ENCODE assay signal across 9 cellular contexts in genomic region chr12:13099910-13100609, GRCh38. TPM values are rescaled to one million over a fixed set of nuclear protein-coding genes. Genes with fewer than 3 reads are reported as not detected.
DNase-seq lines count a peak whose midpoint lies in the region; ATAC-seq, FAIRE-seq and TF ChIP-seq lines count a peak whose summit lies in the region.
"Had no signal": no experiment of that assay in that cellular context is flagged by ENCODE, and none has a peak within 500 bp of the region (broad histone marks: within the 10 kb centered on the region; RNA-seq: fewer than 3 reads in every experiment).

No MANE protein-coding gene starts in this region.

- no peaks in the 10 kb centered on the region for H3K27me3 Mint-ChIP-seq in activated CD4-positive, alpha-beta T cell treated with anti-CD3 and anti-CD28 coated beads, Interleukin-2, amount 10 ng/mL, durations not matched to agents 7 days and 5 days
- H3K27me3 Mint-ChIP-seq in activated naive CD8-positive, alpha-beta T cell treated with anti-CD3 and anti-CD28 coated beads, Interleukin-2, amount 10 ng/mL, durations not matched to agents 7 days and 5 days = peaks cover under 1% of the 10 kb centered on the region

- TF ChIP-seq RAD21 in HepG2 (CRISPR knock-in tag; IDR thresholded peaks at IDR 0.05) = no peak

- POLR2A ChIA-PET in activated CD4-positive, alpha-beta T cell treated with anti-CD3 and anti-CD28 coated beads, Interleukin-2, amount 10 ng/mL, durations not matched to agents 7 days and 5 days (lab: Charles Lee) = no interaction called here
- POLR2A ChIA-PET in activated naive CD8-positive, alpha-beta T cell treated with anti-CD3 and anti-CD28 coated beads, Interleukin-2, amount 10 ng/mL, durations not matched to agents 7 days and 5 days (lab: Charles Lee) = interaction anchor here (0.8 to 1.8 kb wide), 3 partner anchors 80 to 112 kb away, joined by 4 to 6 read pairs (median 5); partner anchors contain the start of gene EMP1
- POLR2A ChIA-PET in HepG2 (lab: Yijun Ruan, JAX) = no interaction called here

- CTCF ChIA-PET in activated CD4-positive, alpha-beta T cell treated with anti-CD3 and anti-CD28 coated beads, Interleukin-2, amount 10 ng/mL, durations not matched to agents 7 days and 5 days (lab: Charles Lee) = interaction anchor here (0.7 to 2.5 kb wide), 9 partner anchors 13 to 227 kb away, joined by 3 to 10 read pairs (median 7); no protein-coding TSS in a partner anchor
- CTCF ChIA-PET in HepG2 (lab: Yijun Ruan, JAX; ENCODE audit: low intra/inter-chr PET ratio, low total read pairs) = interaction anchor here (1.7 kb wide), 1 partner anchor 112 kb away, joined by 5 read pairs; no protein-coding TSS in a partner anchor

- no peak for TF ChIP-seq POLR2A in HepG2 (IDR thresholded peaks at IDR 0.05; ENCODE audit: insufficient read depth in 1 of 2, low read depth in 2 of 2, low read length in 2 of 2)

- H3K36me3 Mint-ChIP-seq in activated CD4-positive, alpha-beta T cell treated with anti-CD3 and anti-CD28 coated beads, Interleukin-2, amount 10 ng/mL, durations not matched to agents 7 days and 5 days (ENCODE audit: low read depth) = no peaks in the 10 kb centered on the region
- no peaks in the 10 kb centered on the region for H3K36me3 Mint-ChIP-seq in activated naive CD8-positive, alpha-beta T cell treated with anti-CD3 and anti-CD28 coated beads, Interleukin-2, amount 10 ng/mL, durations not matched to agents 7 days and 5 days

- H3K4me3 ChIP-seq in HepG2 (replicated peaks in 1 of 3; ENCODE audit: insufficient read depth in 1 of 3, low read depth in 2 of 3, low read length in 3 of 3) = no peak overlapping the region; a peak in 1 of 6 replicates
- peak overlapping the region; percentile 60 to 63 for H3K4me3 ChIP-seq in tibial artery

- H3K9me3 Mint-ChIP-seq in activated CD4-positive, alpha-beta T cell treated with anti-CD3 and anti-CD28 coated beads, Interleukin-2, amount 10 ng/mL, durations not matched to agents 7 days and 5 days = no peaks in the 10 kb centered on the region
- no peaks in the 10 kb centered on the region for H3K9me3 Mint-ChIP-seq in activated naive CD8-positive, alpha-beta T cell treated with anti-CD3 and anti-CD28 coated beads, Interleukin-2, amount 10 ng/mL, durations not matched to agents 7 days and 5 days

- peaks cover 56% of the 10 kb centered on the region for H3K4me1 Mint-ChIP-seq in activated CD4-positive, alpha-beta T cell treated with anti-CD3 and anti-CD28 coated beads, Interleukin-2, amount 10 ng/mL, durations not matched to agents 7 days and 5 days
- peaks cover 28% of the 10 kb centered on the region for H3K4me1 Mint-ChIP-seq in activated naive CD8-positive, alpha-beta T cell treated with anti-CD3 and anti-CD28 coated beads, Interleukin-2, amount 10 ng/mL, durations not matched to agents 7 days and 5 days

- no peak for TF ChIP-seq EP300 in HepG2 (IDR thresholded peaks at IDR 0.05; ENCODE audit: low read depth in 2 of 2, low read length in 2 of 2)
- TF ChIP-seq EP300 in HepG2 (CRISPR knock-in tag; IDR thresholded peaks at IDR 0.05; ENCODE audit: borderline replicate concordance) = no peak

- H3K27me3 ChIP-seq in HepG2 (ENCODE audit: control insufficient read depth in 1 of 2, insufficient read depth in 2 of 2, low read length in 2 of 2) (peaks cover 0 to 51% of the 10 kb centered on the region in 2 experiments; a peak in 3 of 5 replicates), tibial artery (no peaks in the 10 kb centered on the region)

- 61% methylated on average over 8 of the region's 8 CpGs for WGBS in HepG2 (ENCODE audit: low lambda C conversion rate)

- no TSS peak for BruUV-seq in HepG2 (replicated peaks; lab: Mats Ljungman, UMichigan)

- H4K20me1 ChIP-seq in HepG2 (ENCODE audit: insufficient read depth, low read length) = no peaks in the 10 kb centered on the region

- no peak overlapping the region for H3K27ac ChIP-seq in HepG2 (ENCODE audit: extremely low read length, insufficient read depth, low read length)
- H3K27ac ChIP-seq in tibial artery = peak overlapping the region; percentile 92 to 98

- H3K36me3 ChIP-seq in HepG2 (replicated peaks in 1 of 2; ENCODE audit: control insufficient read depth in 1 of 2, insufficient read depth in 2 of 2, low read length in 2 of 2) (no peaks in the 10 kb centered on the region), tibial artery (no peaks in the 10 kb centered on the region)

- H3K4me2 ChIP-seq in HepG2 (ENCODE audit: low read depth, low read length) = no peak overlapping the region

- no peak for ATAC-seq in activated naive CD8-positive, alpha-beta T cell treated with anti-CD3 and anti-CD28 coated beads, Interleukin-2, amount 10 ng/mL, durations not matched to agents 7 days and 5 days (ENCODE audit: low read depth)
- ATAC-seq in HepG2 (no peak), HG03378 (IDR thresholded peaks at IDR 0.05; ENCODE audit: unreplicated experiment) (no peak)

- H2AFZ ChIP-seq in HepG2 (ENCODE audit: low read length) = no peak overlapping the region

- DNase-seq in activated CD4-positive, alpha-beta T cell treated with anti-CD3 and anti-CD28 coated beads, Interleukin-2, amount 10 ng/mL, durations not matched to agents 7 days and 5 days = no peak
- DNase-seq in activated CD4-positive, alpha-beta T cell treated with anti-CD3 and anti-CD28 coated beads, Interleukin-2, amount 50 U/mL, for 4 hours = no peak
- no peak for DNase-seq in activated naive CD8-positive, alpha-beta T cell treated with anti-CD3 and anti-CD28 coated beads, Interleukin-2, amount 10 ng/mL, durations not matched to agents 7 days and 5 days
- DNase-seq in HepG2 (ENCODE audit: low spot score) = no peak
- no peak for DNase-seq in tibial artery
- no peak for DNase-seq in NOMO-1 treated with DMSO at 0.1 percent for 48 hours (lab: John Stamatoyannopoulos, UW; ENCODE audit: unreplicated experiment)
- DNase-seq in GM19238 (ENCODE audit: insufficient read length, low spot score) = no peak
- DNase-seq: NCI-H1092 had no signal

- no peak for FAIRE-seq in HepG2 (lab: Jason Lieb, UNC)

- peak overlapping the region; percentile 9 for H3K27ac Mint-ChIP-seq in activated CD4-positive, alpha-beta T cell treated with anti-CD3 and anti-CD28 coated beads, Interleukin-2, amount 10 ng/mL, durations not matched to agents 7 days and 5 days
- no peak overlapping the region for H3K27ac Mint-ChIP-seq in activated naive CD8-positive, alpha-beta T cell treated with anti-CD3 and anti-CD28 coated beads, Interleukin-2, amount 10 ng/mL, durations not matched to agents 7 days and 5 days

- in situ Hi-C loops in HepG2 (cut with HindIII; ENCODE audit: extremely low pct_ligation_motif_present, low pct_unique_long_range_greater_than_20kb) = loop anchor here (5.0 kb wide), 1 partner anchor 112 kb away; no protein-coding TSS in a partner anchor

- H3K4me1 ChIP-seq in HepG2 (ENCODE audit: insufficient read depth, low read length) = peaks cover 40% of the 10 kb centered on the region
- H3K4me1 ChIP-seq in tibial artery = peaks cover 0 to 55% (median 21%) of the 10 kb centered on the region in 4 donors

- no peak for TF ChIP-seq CTCF in HepG2 (CRISPR knock-in tag; IDR thresholded peaks at IDR 0.05)
- no peak for TF ChIP-seq CTCF in tibial artery (IDR thresholded peaks at IDR 0.05)

- no peaks in the 10 kb centered on the region for H3K79me2 ChIP-seq in HepG2 (ENCODE audit: insufficient read depth, low read length)

- intact Hi-C loops in HepG2 (cut with micrococcal nuclease; ENCODE audit: unreplicated experiment) = loop anchor here (2.0 to 10.0 kb wide), 3 partner anchors 98 to 175 kb away; partner anchors contain the start of gene HEBP1
- intact Hi-C loops in tibial artery (cut with DNase I; ENCODE audit: low total_unique reads) = loop anchor here (5.0 kb wide), 2 partner anchors 97 to 112 kb away; partner anchors contain the start of gene EMP1

- H3K4me3 Mint-ChIP-seq in activated CD4-positive, alpha-beta T cell treated with anti-CD3 and anti-CD28 coated beads, Interleukin-2, amount 10 ng/mL, durations not matched to agents 7 days and 5 days = peak overlapping the region; percentile 72
- peak overlapping the region; percentile 82 for H3K4me3 Mint-ChIP-seq in activated naive CD8-positive, alpha-beta T cell treated with anti-CD3 and anti-CD28 coated beads, Interleukin-2, amount 10 ng/mL, durations not matched to agents 7 days and 5 days

- H3K9ac ChIP-seq in HepG2 (ENCODE audit: insufficient read depth, low read depth, low read length) = no peak overlapping the region

- no peaks in the 10 kb centered on the region for H3K9me3 ChIP-seq in HepG2 (ENCODE audit: low read length)
- no peaks in the 10 kb centered on the region for H3K9me3 ChIP-seq in tibial artery

RNA-seq across cellular contexts. Expression of gene GSG1, which starts 3.4 kb away (rescaled TPM):
- not detected for total RNA-seq in activated CD4-positive, alpha-beta T cell treated with anti-CD3 and anti-CD28 coated beads, Interleukin-2, amount 10 ng/mL, durations not matched to agents 7 days and 5 days
- not detected for total RNA-seq in activated naive CD8-positive, alpha-beta T cell treated with anti-CD3 and anti-CD28 coated beads, Interleukin-2, amount 10 ng/mL, durations not matched to agents 7 days and 5 days
- not detected in 2 replicates for total RNA-seq in HepG2 (2016; rRNA removed; fragmentation: Illumina TruSeq; extraction: Trizol)
- total RNA-seq in HepG2 (2016; cell fraction: cytosol; rRNA removed; fragmentation: Illumina TruSeq; extraction: Trizol; ENCODE audit: low read depth) = not detected in 2 replicates
- not detected in 2 replicates for total RNA-seq in HepG2 (2016; cell fraction: insoluble cytoplasmic fraction; rRNA removed; fragmentation: Illumina TruSeq; extraction: Trizol)
- total RNA-seq in HepG2 (2016; cell fraction: membrane; rRNA removed; fragmentation: Illumina TruSeq; extraction: Trizol) = not detected in 2 replicates
- not detected in 2 replicates for total RNA-seq in HepG2 (2016; cell fraction: nucleus; rRNA removed; fragmentation: Illumina TruSeq; extraction: Trizol)
- not detected in 2 replicates for polyA plus RNA-seq in HepG2 (2011; rRNA removed)
- polyA plus RNA-seq in HepG2 (2011; cell fraction: cytosol; rRNA removed) = not detected in 2 replicates
- polyA plus RNA-seq in HepG2 (2011; cell fraction: nucleus; rRNA removed) = not detected in 2 replicates
- polyA plus RNA-seq in HepG2 (2012) = not detected in 2 replicates
- polyA plus RNA-seq in HepG2 (2016; cell fraction: cytosol; fragmentation: Illumina TruSeq; extraction: Trizol; ENCODE audit: low read depth) = not detected in 2 replicates
- polyA plus RNA-seq in HepG2 (2016; cell fraction: insoluble cytoplasmic fraction; fragmentation: Illumina TruSeq; extraction: Trizol; ENCODE audit: low read depth) = not detected in 2 replicates
- polyA plus RNA-seq in HepG2 (2016; cell fraction: membrane; fragmentation: Illumina TruSeq; extraction: Trizol; ENCODE audit: low read depth) = not detected in 2 replicates
- not detected in 2 replicates for polyA plus RNA-seq in HepG2 (2016; cell fraction: nucleus; fragmentation: Illumina TruSeq; extraction: Trizol; ENCODE audit: insufficient read depth, low read depth)
- 0.26 TPM in 1 of 2 replicates, not detected in the other for polyA minus RNA-seq in HepG2 (2011; rRNA and poly(A)+ RNA removed; ENCODE audit: low replicate concordance)
- polyA minus RNA-seq in HepG2 (2011; cell fraction: cytosol; rRNA and poly(A)+ RNA removed) = not detected in 2 replicates
- not detected in 2 replicates for polyA minus RNA-seq in HepG2 (2011; cell fraction: nucleus; rRNA and poly(A)+ RNA removed)

RNA-seq across cellular contexts. Expression of gene FAM234B, which starts 55.9 kb away (rescaled TPM):
- total RNA-seq in activated CD4-positive, alpha-beta T cell treated with anti-CD3 and anti-CD28 coated beads, Interleukin-2, amount 10 ng/mL, durations not matched to agents 7 days and 5 days = 1 to 10 TPM; 3.9 to 4.4 TPM
- 1 to 10 TPM; 5.1 to 6.8 TPM for total RNA-seq in activated naive CD8-positive, alpha-beta T cell treated with anti-CD3 and anti-CD28 coated beads, Interleukin-2, amount 10 ng/mL, durations not matched to agents 7 days and 5 days
- total RNA-seq in HepG2 (2016; rRNA removed; fragmentation: Illumina TruSeq; extraction: Trizol) = 4.2 and 7.8 TPM in 2 replicates
- 0.81 and 1.1 TPM in 2 replicates for total RNA-seq in HepG2 (2016; cell fraction: cytosol; rRNA removed; fragmentation: Illumina TruSeq; extraction: Trizol; ENCODE audit: low read depth)
- total RNA-seq in HepG2 (2016; cell fraction: insoluble cytoplasmic fraction; rRNA removed; fragmentation: Illumina TruSeq; extraction: Trizol) = 4.7 and 7.7 TPM in 2 replicates
- 2.1 and 2.3 TPM in 2 replicates for total RNA-seq in HepG2 (2016; cell fraction: membrane; rRNA removed; fragmentation: Illumina TruSeq; extraction: Trizol)
- 7.5 and 9.0 TPM in 2 replicates for total RNA-seq in HepG2 (2016; cell fraction: nucleus; rRNA removed; fragmentation: Illumina TruSeq; extraction: Trizol)
- 10.3 and 13.8 TPM in 2 replicates for polyA plus RNA-seq in HepG2 (2011; rRNA removed)
- polyA plus RNA-seq in HepG2 (2011; cell fraction: cytosol; rRNA removed) = 8.2 and 8.5 TPM in 2 replicates
- 5.0 and 5.6 TPM in 2 replicates for polyA plus RNA-seq in HepG2 (2011; cell fraction: nucleus; rRNA removed)
- polyA plus RNA-seq in HepG2 (2012) = 6.4 and 6.6 TPM in 2 replicates
- polyA plus RNA-seq in HepG2 (2016; cell fraction: cytosol; fragmentation: Illumina TruSeq; extraction: Trizol; ENCODE audit: low read depth) = 0.17 and 0.25 TPM in 2 replicates
- polyA plus RNA-seq in HepG2 (2016; cell fraction: insoluble cytoplasmic fraction; fragmentation: Illumina TruSeq; extraction: Trizol; ENCODE audit: low read depth) = 1.9 and 2.1 TPM in 2 replicates
- polyA plus RNA-seq in HepG2 (2016; cell fraction: membrane; fragmentation: Illumina TruSeq; extraction: Trizol; ENCODE audit: low read depth) = 0.42 and 0.52 TPM in 2 replicates
- 5.1 and 6.7 TPM in 2 replicates for polyA plus RNA-seq in HepG2 (2016; cell fraction: nucleus; fragmentation: Illumina TruSeq; extraction: Trizol; ENCODE audit: insufficient read depth, low read depth)
- polyA minus RNA-seq in HepG2 (2011; rRNA and poly(A)+ RNA removed; ENCODE audit: low replicate concordance) = 17.2 and 40.0 TPM in 2 replicates
- 14.2 and 15.6 TPM in 2 replicates for polyA minus RNA-seq in HepG2 (2011; cell fraction: cytosol; rRNA and poly(A)+ RNA removed)
- 15.6 and 20.3 TPM in 2 replicates for polyA minus RNA-seq in HepG2 (2011; cell fraction: nucleus; rRNA and poly(A)+ RNA removed)

Comparison
In these comparisons a context has a peak if more than half of its experiments do, and no peak if none do; other contexts are left out.
1. H3K4me3 ChIP-seq: peak in tibial artery (2 of 2); none in HepG2 (0 of 3).